In genomic region chr14:61153914-61154545, GRCh38 we compare ENCODE assay signal across 20 cellular contexts.
DNase-seq lines count a peak whose midpoint lies in the region; ATAC-seq, FAIRE-seq and TF ChIP-seq lines count a peak whose summit lies in the region.
"Had no signal": no experiment of that assay in that cellular context is flagged by ENCODE, and none has a peak within 500 bp of the region (broad histone marks: within the 10 kb centered on the region; RNA-seq: fewer than 3 reads in every experiment).

No MANE protein-coding gene starts in this region.

- TF ChIP-seq EP300 in HepG2 (IDR thresholded peaks at IDR 0.05; ENCODE audit: low read depth in 2 of 2, low read length in 2 of 2) (no peak), HepG2 (CRISPR knock-in tag; IDR thresholded peaks at IDR 0.05; ENCODE audit: borderline replicate concordance) (no peak)

- H4K20me1 ChIP-seq in HepG2 (ENCODE audit: insufficient read depth, low read length), result no peaks in the 10 kb centered on the region

- peaks cover 0 to 1% of the 10 kb centered on the region in 2 experiments; a peak in 1 of 5 replicates for H3K27me3 ChIP-seq in HepG2 (ENCODE audit: control insufficient read depth in 1 of 2, insufficient read depth in 2 of 2, low read length in 2 of 2)
- H3K27me3 ChIP-seq: colonic mucosa had no signal

- H3K4me3 ChIP-seq in astrocyte of the spinal cord (ENCODE audit: low read depth, low read length) (no peak overlapping the region), HepG2 (replicated peaks in 1 of 3; ENCODE audit: insufficient read depth in 1 of 3, low read depth in 2 of 3, low read length in 3 of 3) (no peak overlapping the region)
- H3K4me3 ChIP-seq: colonic mucosa, heart right ventricle had no signal

- DNase-seq in SIG-M5 treated with dmso at 0.1 percent for 504 hours (lab: John Stamatoyannopoulos, UW; ENCODE audit: unreplicated experiment), result peak; percentile 36
- no peak for DNase-seq in SIG-M5 (lab: John Stamatoyannopoulos, UW)
- peak; percentile 28 for DNase-seq in astrocyte of the spinal cord (ENCODE audit: low read depth, low spot score)
- DNase-seq in left kidney (ENCODE audit: low read depth, low spot score), result peak; percentile 50
- no peak for DNase-seq in type B pancreatic cell (ENCODE audit: extremely low spot score, unreplicated experiment)
- no peak for DNase-seq in HepG2 (ENCODE audit: low spot score)
- no peak for DNase-seq in A172 (ENCODE audit: low spot score)
- DNase-seq in NCI-H2227 treated with DMSO at 0.1 percent for 48 hours (lab: John Stamatoyannopoulos, UW), result no peak
- DNase-seq: 8988T; CD4-positive, alpha-beta memory T cell; colonic mucosa; heart right ventricle; left cardiac atrium; naive thymus-derived CD4-positive, alpha-beta T cell; right cardiac atrium; stimulated activated CD4-positive, alpha-beta T cell treated with anti-CD3 and anti-CD28 coated beads, Interleukin-4, amount 100 ng/mL, for 1 hour had no signal

- TF ChIP-seq RAD21 in HepG2 (CRISPR knock-in tag; IDR thresholded peaks at IDR 0.05), result no peak

- no peaks in the 10 kb centered on the region for H3K79me2 ChIP-seq in HepG2 (ENCODE audit: insufficient read depth, low read length)

- H3K27ac ChIP-seq in HepG2 (ENCODE audit: extremely low read length, insufficient read depth, low read length), result no peak overlapping the region
- H3K27ac ChIP-seq: colonic mucosa had no signal

- peak overlapping the region; percentile 21 for H3K4me3 Mint-ChIP-seq in type B pancreatic cell
- H3K4me3 Mint-ChIP-seq: activated naive CD8-positive, alpha-beta T cell; CD4-positive, alpha-beta memory T cell; naive thymus-derived CD4-positive, alpha-beta T cell; T-helper 1 cell treated with Interleukin-12 subunit alpha and Interleukin-12 subunit beta and Interleukin-4 antibody, amounts not matched to agents 30 μg/mL and 1 μg/mL, for 36 hours had no signal

- TF ChIP-seq POLR2A in HepG2 (IDR thresholded peaks at IDR 0.05; ENCODE audit: insufficient read depth in 1 of 2, low read depth in 2 of 2, low read length in 2 of 2), result no peak

- H3K27me3 Mint-ChIP-seq in type B pancreatic cell, result no peaks in the 10 kb centered on the region

- no TSS peak for BruUV-seq in HepG2 (replicated peaks; lab: Mats Ljungman, UMichigan)

- H3K9ac ChIP-seq in HepG2 (ENCODE audit: insufficient read depth, low read depth, low read length), result no peak overlapping the region

- no peaks in the 10 kb centered on the region for H3K36me3 ChIP-seq in HepG2 (replicated peaks in 1 of 2; ENCODE audit: control insufficient read depth in 1 of 2, insufficient read depth in 2 of 2, low read length in 2 of 2)
- H3K36me3 ChIP-seq: colonic mucosa, heart right ventricle had no signal

- no peak overlapping the region for H3K4me2 ChIP-seq in HepG2 (ENCODE audit: low read depth, low read length)

- peaks cover 46% of the 10 kb centered on the region for H3K4me1 Mint-ChIP-seq in type B pancreatic cell (ENCODE audit: unreplicated experiment)
- H3K4me1 Mint-ChIP-seq: CD4-positive, alpha-beta memory T cell; naive thymus-derived CD4-positive, alpha-beta T cell had no signal

- H3K36me3 Mint-ChIP-seq in type B pancreatic cell, result no peaks in the 10 kb centered on the region

- H3K4me1 ChIP-seq in HepG2 (ENCODE audit: insufficient read depth, low read length), result peaks cover 15% of the 10 kb centered on the region; the same call in 1 of the 2 replicates
- H3K4me1 ChIP-seq: colonic mucosa, heart right ventricle had no signal

- H3K9me3 ChIP-seq in HepG2 (ENCODE audit: low read length), result no peaks in the 10 kb centered on the region
- H3K9me3 ChIP-seq: colonic mucosa, heart right ventricle had no signal

- H2AFZ ChIP-seq in HepG2 (ENCODE audit: low read length), result no peak overlapping the region

- intact Hi-C loops in HepG2 (cut with micrococcal nuclease; ENCODE audit: unreplicated experiment), result no loop called here

- no peak for TF ChIP-seq CTCF in astrocyte of the spinal cord (IDR thresholded peaks at IDR 0.05; ENCODE audit: low read depth, low read length)
- no peak for TF ChIP-seq CTCF in type B pancreatic cell (conservative IDR thresholded peaks at IDR 0.05)
- no peak for TF ChIP-seq CTCF in HepG2 (CRISPR knock-in tag; IDR thresholded peaks at IDR 0.05)

- H3K27ac Mint-ChIP-seq in type B pancreatic cell, result peak overlapping the region; percentile 61
- H3K27ac Mint-ChIP-seq: activated naive CD8-positive, alpha-beta T cell; CD4-positive, alpha-beta memory T cell; naive thymus-derived CD4-positive, alpha-beta T cell; T-helper 1 cell treated with Interleukin-12 subunit alpha and Interleukin-12 subunit beta and Interleukin-4 antibody, amounts not matched to agents 30 μg/mL and 1 μg/mL, for 36 hours had no signal

- POLR2A ChIA-PET in HepG2 (lab: Yijun Ruan, JAX), result no interaction called here

- 47% methylated on average over 7 of the region's 8 CpGs for WGBS in HepG2 (ENCODE audit: low lambda C conversion rate)

- FAIRE-seq in HepG2 (lab: Jason Lieb, UNC), result no peak
- FAIRE-seq: GM19239 had no signal

- CTCF ChIA-PET in HepG2 (lab: Yijun Ruan, JAX; ENCODE audit: low intra/inter-chr PET ratio, low total read pairs), result no interaction called here

- in situ Hi-C loops in astrocyte of the spinal cord (cut with HindIII; ENCODE audit: low sequenced_read_pairs) (no loop called here), HepG2 (cut with HindIII; ENCODE audit: extremely low pct_ligation_motif_present, low pct_unique_long_range_greater_than_20kb) (no loop called here)

- no peak for ATAC-seq in HepG2
- ATAC-seq: left cardiac atrium; naive thymus-derived CD4-positive, alpha-beta T cell; Panc1; right cardiac atrium had no signal

- no peaks in the 10 kb centered on the region for H3K9me3 Mint-ChIP-seq in type B pancreatic cell

TF ChIP-seq in HepG2, 621 proteins besides CTCF, POLR2A, EP300 and RAD21:
- TF ChIP-seq TMF1 (CRISPR knock-in tag; IDR thresholded peaks at IDR 0.05; ENCODE audit: low read depth) (no peak), MAFG (CRISPR knock-in tag; IDR thresholded peaks at IDR 0.05) (no peak), ELF3 (CRISPR knock-in tag; IDR thresholded peaks at IDR 0.05) (no peak), FOXJ3 (CRISPR knock-in tag; IDR thresholded peaks at IDR 0.05; ENCODE audit: borderline replicate concordance) (no peak), EZH2 (conservative IDR thresholded peaks at IDR 0.05; ENCODE audit: low read depth, low read length) (no peak), ZNF367 (CRISPR knock-in tag; IDR thresholded peaks at IDR 0.05; ENCODE audit: borderline replicate concordance) (no peak), ATM (IDR thresholded peaks at IDR 0.05; ENCODE audit: borderline replicate concordance) (no peak), THAP11 (CRISPR knock-in tag; IDR thresholded peaks at IDR 0.05) (no peak)

Comparison
In these comparisons a context has a peak if more than half of its experiments do, and no peak if none do; other contexts are left out.
1. DNase-seq: peak in SIG-M5 treated with dmso at 0.1 percent for 504 hours (single experiment), astrocyte of the spinal cord (single experiment) and left kidney (single experiment); none in SIG-M5 (single experiment), type B pancreatic cell (single experiment), HepG2 (single experiment), A172 (single experiment) and NCI-H2227 treated with DMSO at 0.1 percent for 48 hours (single experiment).